In genomic region chr1:8026153-8026975, GRCh38 we compare ENCODE assay signal across 8 cellular contexts. TPM values are rescaled to one million over a fixed set of nuclear protein-coding genes. Genes with fewer than 3 reads are reported as not detected.
A peak's percentile ranks its signal among the peaks of the same experiment; 100 is the strongest.
DNase-seq lines count a peak whose midpoint lies in the region; TF ChIP-seq lines count a peak whose summit lies in the region.

Gene ERRFI1, minus strand, starts transcription at chr1:8026309. Its CDS starts 10,690 bp downstream, at chr1:8015619.

- H3K27me3 ChIP-seq in H7 (ENCODE audit: control insufficient read depth, insufficient read depth, low read length) (peaks cover 5% of the 10 kb centered on the region), left ventricle myocardium inferior (ENCODE audit: low read depth) (no peaks in the 10 kb centered on the region)

- intact Hi-C loops in left ventricle myocardium inferior (cut with micrococcal nuclease), result no loop called here

- no peaks in the 10 kb centered on the region for H3K9me3 ChIP-seq in left ventricle myocardium inferior (replicated peaks)

- peaks cover 2% of the 10 kb centered on the region for H3K36me3 Mint-ChIP-seq in T-helper 1 cell treated with Interleukin-12 subunit alpha and Interleukin-12 subunit beta and Interleukin-4 antibody, amounts not matched to agents 30 μg/mL and 1 μg/mL, for 36 hours (ENCODE audit: low read depth)
- peaks cover 1% of the 10 kb centered on the region for H3K36me3 Mint-ChIP-seq in progenitor cell of endocrine pancreas (ENCODE audit: insufficient read depth)
- H3K36me3 Mint-ChIP-seq in type B pancreatic cell, result peaks cover 24% of the 10 kb centered on the region

- TF ChIP-seq POLR2A in NB4 (IDR thresholded peaks at IDR 0.05; ENCODE audit: extremely low read depth, insufficient read length), result peak; percentile 59

- no peaks in the 10 kb centered on the region for H3K9me3 Mint-ChIP-seq in T-helper 1 cell treated with Interleukin-12 subunit alpha and Interleukin-12 subunit beta and Interleukin-4 antibody, amounts not matched to agents 30 μg/mL and 1 μg/mL, for 36 hours
- H3K9me3 Mint-ChIP-seq in progenitor cell of endocrine pancreas (ENCODE audit: low read depth), result no peaks in the 10 kb centered on the region
- H3K9me3 Mint-ChIP-seq in type B pancreatic cell, result no peaks in the 10 kb centered on the region

- H3K36me3 ChIP-seq in H7 (replicated peaks; ENCODE audit: control insufficient read depth, insufficient read depth, low read length) (no peaks in the 10 kb centered on the region), left ventricle myocardium inferior (no peaks in the 10 kb centered on the region)

- peak within 1 kb of the TSS; percentile 96 for H3K27ac ChIP-seq in left ventricle myocardium inferior (replicated peaks)

- H3K4me1 ChIP-seq in left ventricle myocardium inferior, result peaks cover 68% of the 10 kb centered on the region

- H3K27me3 Mint-ChIP-seq in T-helper 1 cell treated with Interleukin-12 subunit alpha and Interleukin-12 subunit beta and Interleukin-4 antibody, amounts not matched to agents 30 μg/mL and 1 μg/mL, for 36 hours (ENCODE audit: low read depth), result peaks cover 68% of the 10 kb centered on the region
- no peaks in the 10 kb centered on the region for H3K27me3 Mint-ChIP-seq in progenitor cell of endocrine pancreas
- peaks cover 4% of the 10 kb centered on the region for H3K27me3 Mint-ChIP-seq in type B pancreatic cell

- DNase-seq in EH (ENCODE audit: low read depth), result peak; percentile 92
- peak; percentile 98 for DNase-seq in H7
- peak; percentile 92 for DNase-seq in NB4 (ENCODE audit: low read depth)
- DNase-seq in anterior cingulate cortex (lab: John Stamatoyannopoulos, UW), result peak; percentile 61 to 97 (median 93)
- DNase-seq in left ventricle myocardium inferior, result peak; percentile 97
- DNase-seq in progenitor cell of endocrine pancreas (ENCODE audit: low spot score, unreplicated experiment), result peak; percentile 96
- DNase-seq in type B pancreatic cell (ENCODE audit: extremely low spot score, unreplicated experiment), result peak; percentile 99

- peak within 1 kb of the TSS; percentile 32 for H3K27ac Mint-ChIP-seq in T-helper 1 cell treated with Interleukin-12 subunit alpha and Interleukin-12 subunit beta and Interleukin-4 antibody, amounts not matched to agents 30 μg/mL and 1 μg/mL, for 36 hours
- H3K27ac Mint-ChIP-seq in progenitor cell of endocrine pancreas (peak within 1 kb of the TSS; percentile 100), type B pancreatic cell (peak within 1 kb of the TSS; percentile 98)

- H3K4me3 Mint-ChIP-seq in T-helper 1 cell treated with Interleukin-12 subunit alpha and Interleukin-12 subunit beta and Interleukin-4 antibody, amounts not matched to agents 30 μg/mL and 1 μg/mL, for 36 hours, result peak within 1 kb of the TSS; percentile 86
- H3K4me3 Mint-ChIP-seq in progenitor cell of endocrine pancreas (ENCODE audit: low read depth) (peak within 1 kb of the TSS; percentile 99), type B pancreatic cell (peak within 1 kb of the TSS; percentile 97)

- H3K4me1 Mint-ChIP-seq in T-helper 1 cell treated with Interleukin-12 subunit alpha and Interleukin-12 subunit beta and Interleukin-4 antibody, amounts not matched to agents 30 μg/mL and 1 μg/mL, for 36 hours (ENCODE audit: low read depth), result peaks cover 10% of the 10 kb centered on the region
- H3K4me1 Mint-ChIP-seq in progenitor cell of endocrine pancreas (ENCODE audit: low read depth) (peaks cover 54% of the 10 kb centered on the region), type B pancreatic cell (ENCODE audit: unreplicated experiment) (peaks cover 56% of the 10 kb centered on the region)

- TF ChIP-seq CTCF in NB4 (IDR thresholded peaks at IDR 0.05; ENCODE audit: low read depth, low read length), result no peak
- no peak for TF ChIP-seq CTCF in left ventricle myocardium inferior (IDR thresholded peaks at IDR 0.05; ENCODE audit: borderline replicate concordance)
- TF ChIP-seq CTCF in progenitor cell of endocrine pancreas (IDR thresholded peaks at IDR 0.05; ENCODE audit: unreplicated experiment), result no peak
- TF ChIP-seq CTCF in type B pancreatic cell (conservative IDR thresholded peaks at IDR 0.05), result no peak

- H3K4me3 ChIP-seq in H7 (ENCODE audit: insufficient read depth, low read depth, low read length) (peak within 1 kb of the TSS; percentile 79), NB4 (ENCODE audit: low read depth, low read length) (peak within 1 kb of the TSS; percentile 62), left ventricle myocardium inferior (peak within 1 kb of the TSS; percentile 94)

RNA-seq across cellular contexts. Expression of gene ERRFI1, which starts in this region (rescaled TPM):
- total RNA-seq in H7 (2014; rRNA removed; shearing (Covaris generic)), result 37.3 and 42.6 TPM in 2 replicates
- total RNA-seq in left ventricle myocardium inferior (10.8 TPM), progenitor cell of endocrine pancreas (138 and 139 TPM in 2 replicates), type B pancreatic cell (ENCODE audit: low replicate concordance) (83.3 and 104 TPM in 2 replicates)

Comparison
In these comparisons a context has a peak if more than half of its experiments do, and no peak if none do; other contexts are left out.
1. Peak in every context shown above with its lines: DNase-seq, H3K4me3 ChIP-seq and H3K27ac ChIP-seq.
2. H3K27ac Mint-ChIP-seq: peak in every context shown above with its lines; median percentile 100 in progenitor cell of endocrine pancreas; 98 in type B pancreatic cell; 32 in T-helper 1 cell treated with Interleukin-12 subunit alpha and Interleukin-12 subunit beta and Interleukin-4 antibody, amounts not matched to agents 30 μg/mL and 1 μg/mL, for 36 hours.